ENCODE assay signal across 20 cellular contexts in genomic region chr7:57198801-57199200, GRCh38.
DNase-seq lines count a peak whose midpoint lies in the region; FAIRE-seq and TF ChIP-seq lines count a peak whose summit lies in the region.
"Had no signal": no experiment of that assay in that cellular context is flagged by ENCODE, and none has a peak within 500 bp of the region (broad histone marks: within the 10 kb centered on the region; RNA-seq: fewer than 3 reads in every experiment).

No MANE protein-coding gene starts in this region.

- H3K36me3 Mint-ChIP-seq in activated CD4-positive, alpha-beta memory T cell treated with anti-CD3 and anti-CD28 coated beads, Interleukin-2, amount 10 ng/mL, durations not matched to agents 7 days and 5 days (ENCODE audit: low read depth), result no peaks in the 10 kb centered on the region

- H3K27me3 Mint-ChIP-seq in activated CD4-positive, alpha-beta memory T cell treated with anti-CD3 and anti-CD28 coated beads, Interleukin-2, amount 10 ng/mL, durations not matched to agents 7 days and 5 days, result no peaks in the 10 kb centered on the region
- H3K27me3 Mint-ChIP-seq: CD4-positive, alpha-beta T cell had no signal

- 0 out of 2 replicates have a peak overlapping the region, but pooled peaks have one; percentile 15 for H3K4me3 ChIP-seq in HUES48 (ENCODE audit: low read depth, low read length)
- no peak overlapping the region for H3K4me3 ChIP-seq in coronary artery
- H3K4me3 ChIP-seq: A549, GM23248, HAP-1 had no signal

- H3K27me3 ChIP-seq in HUES48 (ENCODE audit: control insufficient read depth, insufficient read depth, low read length), result no peaks in the 10 kb centered on the region

- POLR2A ChIA-PET in activated CD4-positive, alpha-beta memory T cell treated with anti-CD3 and anti-CD28 coated beads, Interleukin-2, amount 10 ng/mL, durations not matched to agents 7 days and 5 days (lab: Charles Lee), result no interaction called here

- H3K36me3 ChIP-seq in HUES48 (ENCODE audit: control insufficient read depth, insufficient read depth, low read length), result no peaks in the 10 kb centered on the region
- H3K36me3 ChIP-seq: HAP-1 had no signal

- H3K4me3 Mint-ChIP-seq in activated CD4-positive, alpha-beta memory T cell treated with anti-CD3 and anti-CD28 coated beads, Interleukin-2, amount 10 ng/mL, durations not matched to agents 7 days and 5 days, result no peak overlapping the region
- H3K4me3 Mint-ChIP-seq: CD4-positive, alpha-beta T cell had no signal

- no peaks in the 10 kb centered on the region for H3K4me1 ChIP-seq in HUES48 (ENCODE audit: control insufficient read depth, insufficient read depth, low read length)
- H3K4me1 ChIP-seq: A549, Caco-2, HAP-1 had no signal

- peak; percentile 1 for DNase-seq in activated CD8-positive, alpha-beta memory T cell treated with anti-CD3 and anti-CD28 coated beads, Interleukin-2, amount 50 U/mL, for 48 hours
- no peak for DNase-seq in activated CD8-positive, alpha-beta memory T cell treated with anti-CD3 and anti-CD28 coated beads, Interleukin-2, amount 50 U/mL, for 4 hours
- DNase-seq in coronary artery (ENCODE audit: low spot score) (peak; percentile 29), posterior vena cava (ENCODE audit: low spot score) (peak; percentile 29), frontal cortex (ENCODE audit: low spot score in 2 of 2) (no peak)
- no peak for DNase-seq in stimulated activated CD4-positive, alpha-beta T cell treated with anti-CD3 and anti-CD28 coated beads, Interleukin-4, amount 100 ng/mL, for 24 hours
- DNase-seq in activated CD4-positive, alpha-beta memory T cell treated with anti-CD3 and anti-CD28 coated beads, Interleukin-2, amount 10 ng/mL, durations not matched to agents 7 days and 5 days, result no peak
- DNase-seq: AML-193; CD4-positive, alpha-beta T cell; GDM1; GM23248 had no signal

- H3K4me1 Mint-ChIP-seq in activated CD4-positive, alpha-beta memory T cell treated with anti-CD3 and anti-CD28 coated beads, Interleukin-2, amount 10 ng/mL, durations not matched to agents 7 days and 5 days, result no peaks in the 10 kb centered on the region

- no peak overlapping the region for H3K27ac Mint-ChIP-seq in activated CD4-positive, alpha-beta memory T cell treated with anti-CD3 and anti-CD28 coated beads, Interleukin-2, amount 10 ng/mL, durations not matched to agents 7 days and 5 days
- H3K27ac Mint-ChIP-seq: CD4-positive, alpha-beta T cell had no signal

- TF ChIP-seq CTCF in coronary artery (IDR thresholded peaks at IDR 0.05), result no peak

- CTCF ChIA-PET in activated CD4-positive, alpha-beta memory T cell treated with anti-CD3 and anti-CD28 coated beads, Interleukin-2, amount 10 ng/mL, durations not matched to agents 7 days and 5 days (lab: Charles Lee), result no interaction called here

- no peak for FAIRE-seq in frontal cortex (lab: Jason Lieb, UNC)
- FAIRE-seq: A549, D721Med, GM12892, GM18507 had no signal

- intact Hi-C loops in posterior vena cava (cut with DNase I), result no loop called here

- no peaks in the 10 kb centered on the region; the same call in none of the 2 replicates for H3K9me3 ChIP-seq in HUES48 (ENCODE audit: control insufficient read depth, insufficient read depth, low read length)
- H3K9me3 ChIP-seq: Caco-2, HAP-1 had no signal

- H3K9me3 Mint-ChIP-seq in activated CD4-positive, alpha-beta memory T cell treated with anti-CD3 and anti-CD28 coated beads, Interleukin-2, amount 10 ng/mL, durations not matched to agents 7 days and 5 days, result no peaks in the 10 kb centered on the region
- H3K9me3 Mint-ChIP-seq: CD4-positive, alpha-beta T cell had no signal

- H3K9ac ChIP-seq in HUES48 (ENCODE audit: low read depth, low read length), result no peak overlapping the region
- H3K9ac ChIP-seq: GM23248 had no signal

- no peak overlapping the region for H3K27ac ChIP-seq in HUES48 (ENCODE audit: low read depth, low read length)
- H3K27ac ChIP-seq in coronary artery, result no peak overlapping the region
- H3K27ac ChIP-seq: 22Rv1, A549, C4-2B, GM23248 had no signal

Comparison
In these comparisons a context has a peak if more than half of its experiments do, and no peak if none do; other contexts are left out.
1. DNase-seq: peak in activated CD8-positive, alpha-beta memory T cell treated with anti-CD3 and anti-CD28 coated beads, Interleukin-2, amount 50 U/mL, for 48 hours (single experiment), coronary artery (single experiment) and posterior vena cava (single experiment); none in activated CD8-positive, alpha-beta memory T cell treated with anti-CD3 and anti-CD28 coated beads, Interleukin-2, amount 50 U/mL, for 4 hours (single experiment), frontal cortex (0 of 2), stimulated activated CD4-positive, alpha-beta T cell treated with anti-CD3 and anti-CD28 coated beads, Interleukin-4, amount 100 ng/mL, for 24 hours (single experiment) and activated CD4-positive, alpha-beta memory T cell treated with anti-CD3 and anti-CD28 coated beads, Interleukin-2, amount 10 ng/mL, durations not matched to agents 7 days and 5 days (single experiment).